ENCODE assay signal across 12 cellular contexts in the genomic region with DNA sequence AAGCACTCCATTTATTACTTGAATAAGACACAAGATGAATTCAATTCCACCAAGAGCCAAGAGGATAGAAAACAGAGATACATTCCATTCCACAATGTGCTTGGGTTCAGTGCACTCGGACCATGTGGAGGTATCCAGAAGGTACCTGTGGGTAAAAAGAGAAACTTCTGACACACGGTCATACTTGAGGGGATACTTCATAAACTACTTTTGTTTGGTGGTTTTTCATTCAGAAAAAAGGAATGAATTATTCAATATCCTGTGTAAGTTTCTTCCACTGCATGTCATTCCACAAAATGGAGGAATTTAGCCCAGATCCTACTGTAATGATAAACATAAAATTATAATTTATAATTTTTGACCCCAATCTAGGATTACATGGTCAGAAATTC. TPM values are rescaled to one million over a fixed set of nuclear protein-coding genes. Genes with fewer than 3 reads are reported as not detected.
DNase-seq lines count a peak whose midpoint lies in the region; ATAC-seq, FAIRE-seq and TF ChIP-seq lines count a peak whose summit lies in the region.
"Had no signal": no experiment of that assay in that cellular context is flagged by ENCODE, and none has a peak within 500 bp of the region (broad histone marks: within the 10 kb centered on the region; RNA-seq: fewer than 3 reads in every experiment).

No MANE protein-coding gene starts in this region.

- POLR2A ChIA-PET in HepG2 (lab: Yijun Ruan, JAX): interaction anchor here (1.3 to 10.4 kb wide), 7 partner anchors 9 to 72 kb away, joined by 3 to 265 read pairs (median 23); no protein-coding TSS in a partner anchor

- H3K4me3 ChIP-seq in HepG2 (replicated peaks in 1 of 3; ENCODE audit: insufficient read depth in 1 of 3, low read depth in 2 of 3, low read length in 3 of 3): peak overlapping the region; percentile 26 to 97 (median 39); a peak in 4 of 6 replicates
- no peak overlapping the region for H3K4me3 ChIP-seq in right lobe of liver
- H3K4me3 ChIP-seq in epithelial cell of esophagus (ENCODE audit: low read length): peak overlapping the region; percentile 10
- H3K4me3 ChIP-seq in muscle layer of duodenum (ENCODE audit: low read depth in 1 of 2, low read length in 2 of 2): no peak overlapping the region
- H3K4me3 ChIP-seq: SJSA1 had no signal

- H3K4me1 Mint-ChIP-seq in progenitor cell of endocrine pancreas (ENCODE audit: low read depth): peaks cover 48% of the 10 kb centered on the region

- H3K4me1 ChIP-seq in HepG2 (ENCODE audit: insufficient read depth, low read length): peaks cover 84% of the 10 kb centered on the region
- H3K4me1 ChIP-seq in right lobe of liver: peaks cover 0 to 70% (median 4%) of the 10 kb centered on the region in 4 donors
- H3K4me1 ChIP-seq in muscle layer of duodenum (ENCODE audit: control insufficient read depth in 1 of 2, insufficient read depth in 2 of 2, low read length in 2 of 2): peaks cover 8 to 22% of the 10 kb centered on the region in 2 donors

- intact Hi-C loops in HepG2 (cut with micrococcal nuclease; ENCODE audit: unreplicated experiment): loop anchor here (5.0 kb wide), 1 partner anchor 111 kb away; no protein-coding TSS in a partner anchor
- intact Hi-C loops in right lobe of liver (cut with DNase I): no loop called here

- no peaks in the 10 kb centered on the region for H3K9me3 ChIP-seq in HepG2 (ENCODE audit: low read length)
- H3K9me3 ChIP-seq in right lobe of liver: no peaks in the 10 kb centered on the region
- no peaks in the 10 kb centered on the region for H3K9me3 ChIP-seq in muscle layer of duodenum (ENCODE audit: control insufficient read depth in 1 of 2, low read length in 2 of 2)
- H3K9me3 ChIP-seq: SJSA1 had no signal

- no peaks in the 10 kb centered on the region for H3K9me3 Mint-ChIP-seq in progenitor cell of endocrine pancreas (ENCODE audit: low read depth)
- H3K9me3 Mint-ChIP-seq: activated CD8-positive, alpha-beta T cell treated with anti-CD3 and anti-CD28 coated beads for 36 hours had no signal

- peaks cover 0 to 2% of the 10 kb centered on the region in 2 experiments; a peak in 1 of 5 replicates for H3K27me3 ChIP-seq in HepG2 (ENCODE audit: control insufficient read depth in 1 of 2, insufficient read depth in 2 of 2, low read length in 2 of 2)
- no peaks in the 10 kb centered on the region for H3K27me3 ChIP-seq in right lobe of liver
- H3K27me3 ChIP-seq in muscle layer of duodenum (ENCODE audit: low read depth, low read length): no peaks in the 10 kb centered on the region
- H3K27me3 ChIP-seq: SJSA1 had no signal

- H3K27me3 Mint-ChIP-seq in progenitor cell of endocrine pancreas: no peaks in the 10 kb centered on the region

- TF ChIP-seq POLR2A in HepG2 (IDR thresholded peaks at IDR 0.05; ENCODE audit: insufficient read depth in 1 of 2, low read depth in 2 of 2, low read length in 2 of 2) (no peak; a peak in 2 of 4 replicates), right lobe of liver (IDR thresholded peaks at IDR 0.05) (no peak)

- H3K4me3 Mint-ChIP-seq in progenitor cell of endocrine pancreas (ENCODE audit: low read depth): no peak overlapping the region
- H3K4me3 Mint-ChIP-seq: activated CD8-positive, alpha-beta T cell treated with anti-CD3 and anti-CD28 coated beads for 36 hours had no signal

- TF ChIP-seq CTCF in HepG2 (CRISPR knock-in tag; IDR thresholded peaks at IDR 0.05) (no peak), right lobe of liver (IDR thresholded peaks at IDR 0.05) (no peak), epithelial cell of esophagus (IDR thresholded peaks at IDR 0.05; ENCODE audit: insufficient read depth, low read depth, low read length, missing control alignments) (no peak), progenitor cell of endocrine pancreas (IDR thresholded peaks at IDR 0.05; ENCODE audit: unreplicated experiment) (no peak)

- BruUV-seq in HepG2 (replicated peaks; lab: Mats Ljungman, UMichigan): no TSS peak

- H3K27ac ChIP-seq in HepG2 (ENCODE audit: extremely low read length, insufficient read depth, low read length) (peak overlapping the region; percentile 92), right lobe of liver (no peak overlapping the region), muscle layer of duodenum (ENCODE audit: low read length) (peak overlapping the region; percentile 32)
- H3K27ac ChIP-seq: HL-60, SJSA1 had no signal

- H3K9ac ChIP-seq in HepG2 (ENCODE audit: insufficient read depth, low read depth, low read length): peak overlapping the region; percentile 61

- in situ Hi-C loops in HepG2 (cut with HindIII; ENCODE audit: extremely low pct_ligation_motif_present, low pct_unique_long_range_greater_than_20kb): no loop called here

- no peak for TF ChIP-seq RAD21 in HepG2 (CRISPR knock-in tag; IDR thresholded peaks at IDR 0.05)

- peak overlapping the region; percentile 96 for H3K4me2 ChIP-seq in HepG2 (ENCODE audit: low read depth, low read length)

- H3K36me3 ChIP-seq in HepG2 (replicated peaks in 1 of 2; ENCODE audit: control insufficient read depth in 1 of 2, insufficient read depth in 2 of 2, low read length in 2 of 2): peaks cover 10 to 45% of the 10 kb centered on the region in 2 experiments
- no peaks in the 10 kb centered on the region for H3K36me3 ChIP-seq in right lobe of liver
- H3K36me3 ChIP-seq in muscle layer of duodenum (ENCODE audit: control insufficient read depth in 1 of 2, insufficient read depth in 2 of 2, low read length in 2 of 2): no peaks in the 10 kb centered on the region

- peaks cover 56% of the 10 kb centered on the region for H3K79me2 ChIP-seq in HepG2 (ENCODE audit: insufficient read depth, low read length)

- ATAC-seq in HepG2: no peak
- ATAC-seq in right lobe of liver: no peak
- ATAC-seq: activated CD8-positive, alpha-beta T cell treated with anti-CD3 and anti-CD28 coated beads for 36 hours had no signal

- H3K36me3 Mint-ChIP-seq in progenitor cell of endocrine pancreas (ENCODE audit: insufficient read depth): no peaks in the 10 kb centered on the region

- FAIRE-seq in HepG2 (lab: Jason Lieb, UNC): no peak

- DNase-seq in HepG2 (ENCODE audit: low spot score) (no peak), right lobe of liver (no peak), epithelial cell of esophagus (ENCODE audit: low read depth) (no peak), Ammon's horn (ENCODE audit: low spot score) (no peak), retina (no peak), progenitor cell of endocrine pancreas (ENCODE audit: low spot score, unreplicated experiment) (no peak)
- DNase-seq in activated CD4-positive, alpha-beta T cell treated with anti-CD3 and anti-CD28 coated beads, Interleukin-2, amount 50 U/mL, for 1 hour: no peak
- DNase-seq: activated CD8-positive, alpha-beta T cell treated with anti-CD3 and anti-CD28 coated beads for 36 hours; Karpas-422 had no signal

- H4K20me1 ChIP-seq in HepG2 (ENCODE audit: insufficient read depth, low read length): peaks cover 11% of the 10 kb centered on the region; the same call in 1 of the 2 replicates

- no peak overlapping the region for H2AFZ ChIP-seq in HepG2 (ENCODE audit: low read length)

- WGBS in HepG2 (ENCODE audit: low lambda C conversion rate): 63% methylated on average over 2 of the region's 2 CpGs
- WGBS in right lobe of liver (ENCODE audit: insufficient coverage, low coverage, low lambda C conversion rate, missing lambda C conversion rate): 81% methylated on average over 2 of the region's 2 CpGs

- TF ChIP-seq EP300 in HepG2 (IDR thresholded peaks at IDR 0.05; ENCODE audit: low read depth in 2 of 2, low read length in 2 of 2): no peak
- TF ChIP-seq EP300 in HepG2 (CRISPR knock-in tag; IDR thresholded peaks at IDR 0.05; ENCODE audit: borderline replicate concordance): no peak

- H3K27ac Mint-ChIP-seq in progenitor cell of endocrine pancreas: no peak overlapping the region
- H3K27ac Mint-ChIP-seq: activated CD8-positive, alpha-beta T cell treated with anti-CD3 and anti-CD28 coated beads for 36 hours had no signal

- CTCF ChIA-PET in HepG2 (lab: Yijun Ruan, JAX; ENCODE audit: low intra/inter-chr PET ratio, low total read pairs): no interaction called here

RNA-seq across cellular contexts. Expression of a gene that starts 5.7 kb away (rescaled TPM):
- total RNA-seq in HepG2 (2016; rRNA removed; fragmentation: Illumina TruSeq; extraction: Trizol): 226 and 431 TPM in 2 replicates
- total RNA-seq in HepG2 (2016; cell fraction: cytosol; rRNA removed; fragmentation: Illumina TruSeq; extraction: Trizol; ENCODE audit: low read depth): 208 and 219 TPM in 2 replicates
- total RNA-seq in HepG2 (2016; cell fraction: insoluble cytoplasmic fraction; rRNA removed; fragmentation: Illumina TruSeq; extraction: Trizol): 231 and 434 TPM in 2 replicates
- total RNA-seq in HepG2 (2016; cell fraction: membrane; rRNA removed; fragmentation: Illumina TruSeq; extraction: Trizol): 245 and 253 TPM in 2 replicates
- 420 and 443 TPM in 2 replicates for total RNA-seq in HepG2 (2016; cell fraction: nucleus; rRNA removed; fragmentation: Illumina TruSeq; extraction: Trizol)
- 1,198 and 1,359 TPM in 2 replicates for polyA plus RNA-seq in HepG2 (2011; rRNA removed)
- polyA plus RNA-seq in HepG2 (2011; cell fraction: cytosol; rRNA removed): 1,424 and 1,669 TPM in 2 replicates
- 327 and 438 TPM in 2 replicates for polyA plus RNA-seq in HepG2 (2011; cell fraction: nucleus; rRNA removed)
- polyA plus RNA-seq in HepG2 (2012): 451 and 486 TPM in 2 replicates
- polyA plus RNA-seq in HepG2 (2016; cell fraction: cytosol; fragmentation: Illumina TruSeq; extraction: Trizol; ENCODE audit: low read depth): 115 and 136 TPM in 2 replicates
- 218 and 233 TPM in 2 replicates for polyA plus RNA-seq in HepG2 (2016; cell fraction: insoluble cytoplasmic fraction; fragmentation: Illumina TruSeq; extraction: Trizol; ENCODE audit: low read depth)
- polyA plus RNA-seq in HepG2 (2016; cell fraction: membrane; fragmentation: Illumina TruSeq; extraction: Trizol; ENCODE audit: low read depth): 148 and 158 TPM in 2 replicates
- 564 and 601 TPM in 2 replicates for polyA plus RNA-seq in HepG2 (2016; cell fraction: nucleus; fragmentation: Illumina TruSeq; extraction: Trizol; ENCODE audit: insufficient read depth, low read depth)
- 1,057 and 2,299 TPM in 2 replicates for polyA minus RNA-seq in HepG2 (2011; rRNA and poly(A)+ RNA removed; ENCODE audit: low replicate concordance)
- polyA minus RNA-seq in HepG2 (2011; cell fraction: cytosol; rRNA and poly(A)+ RNA removed): 560 and 611 TPM in 2 replicates
- polyA minus RNA-seq in HepG2 (2011; cell fraction: nucleus; rRNA and poly(A)+ RNA removed): 379 and 448 TPM in 2 replicates
- total RNA-seq in right lobe of liver: 10 to 100 TPM in 5 of 6 experiments, 1 to 10 TPM in 1; 7.9 to 63.0 (median 47.5) TPM
- total RNA-seq in progenitor cell of endocrine pancreas: 2.1 and 2.3 TPM in 2 replicates
- total RNA-seq: activated CD8-positive, alpha-beta T cell treated with anti-CD3 and anti-CD28 coated beads for 36 hours had no signal

RNA-seq across cellular contexts. Expression of a gene that starts 38.3 kb away (rescaled TPM):
- total RNA-seq in HepG2 (2016; rRNA removed; fragmentation: Illumina TruSeq; extraction: Trizol): not detected in 2 replicates
- not detected in 2 replicates for total RNA-seq in HepG2 (2016; cell fraction: cytosol; rRNA removed; fragmentation: Illumina TruSeq; extraction: Trizol; ENCODE audit: low read depth)
- not detected in 2 replicates for total RNA-seq in HepG2 (2016; cell fraction: insoluble cytoplasmic fraction; rRNA removed; fragmentation: Illumina TruSeq; extraction: Trizol)
- total RNA-seq in HepG2 (2016; cell fraction: membrane; rRNA removed; fragmentation: Illumina TruSeq; extraction: Trizol): not detected in 2 replicates
- total RNA-seq in HepG2 (2016; cell fraction: nucleus; rRNA removed; fragmentation: Illumina TruSeq; extraction: Trizol): not detected in 2 replicates
- polyA plus RNA-seq in HepG2 (2011; rRNA removed): 0.15 and 0.25 TPM in 2 replicates
- polyA plus RNA-seq in HepG2 (2011; cell fraction: cytosol; rRNA removed): 0.03 and 0.11 TPM in 2 replicates
- not detected in 2 replicates for polyA plus RNA-seq in HepG2 (2011; cell fraction: nucleus; rRNA removed)
- polyA plus RNA-seq in HepG2 (2012): 0.08 TPM in 1 of 2 replicates, not detected in the other
- polyA plus RNA-seq in HepG2 (2016; cell fraction: cytosol; fragmentation: Illumina TruSeq; extraction: Trizol; ENCODE audit: low read depth): not detected in 2 replicates
- not detected in 2 replicates for polyA plus RNA-seq in HepG2 (2016; cell fraction: insoluble cytoplasmic fraction; fragmentation: Illumina TruSeq; extraction: Trizol; ENCODE audit: low read depth)
- not detected in 2 replicates for polyA plus RNA-seq in HepG2 (2016; cell fraction: membrane; fragmentation: Illumina TruSeq; extraction: Trizol; ENCODE audit: low read depth)
- polyA plus RNA-seq in HepG2 (2016; cell fraction: nucleus; fragmentation: Illumina TruSeq; extraction: Trizol; ENCODE audit: insufficient read depth, low read depth): not detected in 2 replicates
- not detected in 2 replicates for polyA minus RNA-seq in HepG2 (2011; rRNA and poly(A)+ RNA removed; ENCODE audit: low replicate concordance)
- polyA minus RNA-seq in HepG2 (2011; cell fraction: cytosol; rRNA and poly(A)+ RNA removed): not detected in 2 replicates
- polyA minus RNA-seq in HepG2 (2011; cell fraction: nucleus; rRNA and poly(A)+ RNA removed): not detected in 2 replicates
- total RNA-seq in right lobe of liver: 1 to 10 TPM; 1.8 to 4.6 (median 3.1) TPM
- total RNA-seq in progenitor cell of endocrine pancreas: 0.36 TPM in 1 of 2 replicates, not detected in the other
- total RNA-seq: activated CD8-positive, alpha-beta T cell treated with anti-CD3 and anti-CD28 coated beads for 36 hours had no signal

Comparison
In these comparisons a context has a peak if more than half of its experiments do, and no peak if none do; other contexts are left out.
1. H3K27ac ChIP-seq: peak in HepG2 (single experiment) and muscle layer of duodenum (single experiment); none in right lobe of liver (0 of 3).
2. H3K4me3 ChIP-seq: peak in HepG2 (3 of 3) and epithelial cell of esophagus (single experiment); none in right lobe of liver (0 of 3) and muscle layer of duodenum (0 of 2).